14 cellular contexts compared by ENCODE assay signal in genomic region chr21:37548521-37548981, GRCh38.
A peak's percentile ranks its signal among the peaks of the same experiment; 100 is the strongest.
DNase-seq lines count a peak whose midpoint lies in the region; ATAC-seq and TF ChIP-seq lines count a peak whose summit lies in the region.
"Had no signal": no experiment of that assay in that cellular context is flagged by ENCODE, and none has a peak within 500 bp of the region (broad histone marks: within the 10 kb centered on the region; RNA-seq: fewer than 3 reads in every experiment).

No MANE protein-coding gene starts in this region.

- H3K27ac ChIP-seq in brain microvascular endothelial cell: no peak overlapping the region
- H3K27ac ChIP-seq: SJSA1 had no signal

- H3K36me3 Mint-ChIP-seq in immature natural killer cell (peaks cover 0 to 3% (median 0%) of the 10 kb centered on the region in 3 donors), osteocyte (ENCODE audit: unreplicated experiment) (no peaks in the 10 kb centered on the region)
- H3K36me3 Mint-ChIP-seq: CD8-positive, alpha-beta T cell had no signal

- no peak for TF ChIP-seq CTCF in osteocyte (IDR thresholded peaks at IDR 0.05)
- no peak for TF ChIP-seq CTCF in brain microvascular endothelial cell (IDR thresholded peaks at IDR 0.05; ENCODE audit: low read depth, low read length, missing control alignments)

- CTCF ChIA-PET in HEK293T (lab: Yijun Ruan, JAX): no interaction called here

- H3K9me3 Mint-ChIP-seq in immature natural killer cell (no peaks in the 10 kb centered on the region), osteocyte (ENCODE audit: unreplicated experiment) (no peaks in the 10 kb centered on the region)
- H3K9me3 Mint-ChIP-seq: CD8-positive, alpha-beta T cell had no signal

- H3K27me3 Mint-ChIP-seq in immature natural killer cell (ENCODE audit: low read depth in 3 of 3) (peaks cover 2 to 5% (median 3%) of the 10 kb centered on the region in 3 donors), osteocyte (ENCODE audit: unreplicated experiment) (no peaks in the 10 kb centered on the region)

- H3K4me3 ChIP-seq in brain microvascular endothelial cell (ENCODE audit: low read depth, low read length): no peak overlapping the region
- H3K4me3 ChIP-seq: SJSA1 had no signal

- H3K4me3 Mint-ChIP-seq in immature natural killer cell (peak overlapping the region in 3 of 5 donors; percentile 41 to 57 (median 46)), osteocyte (ENCODE audit: unreplicated experiment) (no peak overlapping the region)
- H3K4me3 Mint-ChIP-seq: CD8-positive, alpha-beta T cell had no signal

- DNase-seq in HEK293T (ENCODE audit: extremely low spot score): no peak
- DNase-seq in OCI-M1 (lab: John Stamatoyannopoulos, UW): peak; percentile 58
- DNase-seq in immature natural killer cell: no peak
- DNase-seq in osteocyte (ENCODE audit: extremely low spot score, unreplicated experiment): peak; percentile 11
- no peak for DNase-seq in GM19240 (ENCODE audit: insufficient read length, low spot score)
- DNase-seq in brain microvascular endothelial cell: no peak
- DNase-seq: CD8-positive, alpha-beta T cell; NCI-H1436 treated with DMSO at 0.1 percent for 48 hours; NCI-H226; NCI-H526 treated with DMSO at 0.1 percent for 48 hours; PC-3 had no signal

- H3K36me3 ChIP-seq in brain microvascular endothelial cell (replicated peaks): no peaks in the 10 kb centered on the region
- H3K36me3 ChIP-seq: SJSA1 had no signal

- H3K4me1 Mint-ChIP-seq in immature natural killer cell (peaks cover 30 to 34% of the 10 kb centered on the region in 2 donors), osteocyte (ENCODE audit: unreplicated experiment) (peaks cover 27% of the 10 kb centered on the region)

- ATAC-seq in HG03432 (IDR thresholded peaks at IDR 0.05; ENCODE audit: unreplicated experiment) (no peak), GM21360 (IDR thresholded peaks at IDR 0.05; ENCODE audit: unreplicated experiment) (no peak)
- ATAC-seq: CD8-positive, alpha-beta T cell; PC-3 had no signal

- H3K27ac Mint-ChIP-seq in immature natural killer cell (peak overlapping the region in 2 of 6 donors; percentile 26 to 43), osteocyte (ENCODE audit: unreplicated experiment) (no peak overlapping the region)
- H3K27ac Mint-ChIP-seq: CD8-positive, alpha-beta T cell had no signal

- in situ Hi-C loops in brain microvascular endothelial cell (cut with HindIII; ENCODE audit: low pct_ligation_motif_present, low sequenced_read_pairs): no loop called here

- POLR2A ChIA-PET in HEK293T (lab: Yijun Ruan, JAX): no interaction called here

- H3K27me3 ChIP-seq in brain microvascular endothelial cell (replicated peaks): no peaks in the 10 kb centered on the region
- H3K27me3 ChIP-seq: SJSA1 had no signal

TF ChIP-seq in HEK293T, 16 proteins besides CTCF, POLR2A, EP300 and RAD21:
- TF ChIP-seq ARNT (IDR thresholded peaks at IDR 0.05): no peak
- peak; percentile 41; the same call in 1 of the 2 replicates for TF ChIP-seq PKNOX1 (IDR thresholded peaks at IDR 0.05)

Comparison
In these comparisons a context has a peak if more than half of its experiments do, and no peak if none do; other contexts are left out.
1. DNase-seq: peak in OCI-M1 (single experiment) and osteocyte (single experiment); none in HEK293T (single experiment), immature natural killer cell (0 of 3), GM19240 (single experiment) and brain microvascular endothelial cell (single experiment).